Comparison of ENCODE assay signal across 1 cellular context in genomic region chr10:56360583-56360966, GRCh38.
TF ChIP-seq lines count a peak whose summit lies in the region.

No MANE protein-coding gene starts in this region.

TF ChIP-seq in K562, 482 proteins besides CTCF, POLR2A, EP300 and RAD21:
- TF ChIP-seq ZBTB40 (IDR thresholded peaks at IDR 0.05) (0 out of 2 replicates have a peak, but pooled peaks have one; percentile 37), ZBTB40 (CRISPR knock-in tag; IDR thresholded peaks at IDR 0.05) (no peak), FOXJ2 (tag; IDR thresholded peaks at IDR 0.05) (no peak), TGIF2 (CRISPR knock-in tag; IDR thresholded peaks at IDR 0.05) (0 out of 2 replicates have a peak, but pooled peaks have one; percentile 22)
